In the genomic region with DNA sequence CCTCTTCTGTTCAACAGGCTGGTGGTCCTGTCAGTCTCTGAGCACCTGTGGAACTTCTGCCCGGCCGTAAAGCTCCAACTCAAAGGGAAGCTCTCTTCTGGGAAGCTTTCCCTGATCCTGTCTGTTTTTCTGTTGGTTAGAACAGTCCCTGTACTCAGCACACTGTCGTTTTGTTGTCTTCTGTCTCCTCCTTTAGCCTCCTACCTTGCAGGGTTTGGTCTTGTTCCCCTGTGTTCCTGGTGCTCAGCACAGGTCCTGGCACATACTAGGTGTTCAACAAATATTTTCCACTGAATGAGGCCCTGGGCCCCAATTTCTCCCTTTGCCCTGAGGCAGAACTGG, we compare ENCODE assay signal across 9 cellular contexts. TPM values are rescaled to one million over a fixed set of nuclear protein-coding genes. Genes with fewer than 3 reads are reported as not detected.
DNase-seq lines count a peak whose midpoint lies in the region; ATAC-seq and TF ChIP-seq lines count a peak whose summit lies in the region.
"Had no signal": no experiment of that assay in that cellular context is flagged by ENCODE, and none has a peak within 500 bp of the region (broad histone marks: within the 10 kb centered on the region; RNA-seq: fewer than 3 reads in every experiment).

No MANE protein-coding gene starts in this region.

- DNase-seq in HFFc6 (no peak), skeletal muscle cell (ENCODE audit: low read depth) (no peak), globus pallidus (ENCODE audit: low spot score) (no peak), UCSD-AML1 (lab: John Stamatoyannopoulos, UW; ENCODE audit: unreplicated experiment) (no peak), RPMI8226 (no peak)
- DNase-seq in activated CD8-positive, alpha-beta T cell treated with anti-CD3 and anti-CD28 coated beads, Interleukin-2, amount 10 ng/mL, durations not matched to agents 7 days and 5 days, result no peak
- DNase-seq: GM23248 had no signal

- peak overlapping the region; percentile 61 for H3K4me3 ChIP-seq in iPS-15b (ENCODE audit: low read depth, low read length)
- peak overlapping the region; percentile 34 for H3K4me3 ChIP-seq in skeletal muscle cell (ENCODE audit: low read depth, low read length)

- H3K4me1 ChIP-seq in iPS-15b (ENCODE audit: control insufficient read depth, insufficient read depth, low read length), result no peaks in the 10 kb centered on the region

- CTCF ChIA-PET in activated CD8-positive, alpha-beta T cell treated with anti-CD3 and anti-CD28 coated beads, Interleukin-2, amount 10 ng/mL, durations not matched to agents 7 days and 5 days (lab: Charles Lee), result interaction anchor here (0.9 kb wide), 1 partner anchor 9 kb away, joined by 3 read pairs; no protein-coding TSS in a partner anchor

- peak overlapping the region; percentile 62 for H3K9ac ChIP-seq in iPS-15b (ENCODE audit: low read depth, low read length)
- H3K9ac ChIP-seq: GM23248 had no signal

- peaks cover 2% of the 10 kb centered on the region for H3K36me3 ChIP-seq in iPS-15b (ENCODE audit: control insufficient read depth, insufficient read depth, low read length)

- no peaks in the 10 kb centered on the region for H3K27me3 ChIP-seq in iPS-15b (ENCODE audit: control insufficient read depth, insufficient read depth, low read length)

- POLR2A ChIA-PET in activated CD8-positive, alpha-beta T cell treated with anti-CD3 and anti-CD28 coated beads, Interleukin-2, amount 10 ng/mL, durations not matched to agents 7 days and 5 days (lab: Charles Lee), result no interaction called here

- peak; percentile 12 for ATAC-seq in activated CD8-positive, alpha-beta T cell treated with anti-CD3 and anti-CD28 coated beads, Interleukin-2, amount 10 ng/mL, durations not matched to agents 7 days and 5 days

- peaks cover 31% of the 10 kb centered on the region for H3K4me1 Mint-ChIP-seq in HFFc6 (ENCODE audit: low read depth)
- H3K4me1 Mint-ChIP-seq in activated CD8-positive, alpha-beta T cell treated with anti-CD3 and anti-CD28 coated beads, Interleukin-2, amount 10 ng/mL, durations not matched to agents 7 days and 5 days (ENCODE audit: low read depth), result peaks cover 11% of the 10 kb centered on the region

- no peak for TF ChIP-seq CTCF in HFFc6 (IDR thresholded peaks at IDR 0.05)

- H3K27me3 Mint-ChIP-seq in HFFc6 (ENCODE audit: insufficient read depth), result peaks cover 14% of the 10 kb centered on the region
- H3K27me3 Mint-ChIP-seq in activated CD8-positive, alpha-beta T cell treated with anti-CD3 and anti-CD28 coated beads, Interleukin-2, amount 10 ng/mL, durations not matched to agents 7 days and 5 days (ENCODE audit: low read depth), result peaks cover 48% of the 10 kb centered on the region

- H3K9me3 Mint-ChIP-seq in HFFc6, result peaks cover 10% of the 10 kb centered on the region
- no peaks in the 10 kb centered on the region for H3K9me3 Mint-ChIP-seq in activated CD8-positive, alpha-beta T cell treated with anti-CD3 and anti-CD28 coated beads, Interleukin-2, amount 10 ng/mL, durations not matched to agents 7 days and 5 days (ENCODE audit: insufficient read depth)

- H3K36me3 Mint-ChIP-seq in HFFc6 (ENCODE audit: low read depth), result peaks cover 9% of the 10 kb centered on the region; the same call in 1 of the 2 replicates
- H3K36me3 Mint-ChIP-seq in activated CD8-positive, alpha-beta T cell treated with anti-CD3 and anti-CD28 coated beads, Interleukin-2, amount 10 ng/mL, durations not matched to agents 7 days and 5 days (ENCODE audit: low read depth), result peaks cover 2% of the 10 kb centered on the region

- H3K4me3 Mint-ChIP-seq in HFFc6, result peak overlapping the region; percentile 60
- H3K4me3 Mint-ChIP-seq in activated CD8-positive, alpha-beta T cell treated with anti-CD3 and anti-CD28 coated beads, Interleukin-2, amount 10 ng/mL, durations not matched to agents 7 days and 5 days, result peak overlapping the region; percentile 44

- H3K9me3 ChIP-seq in iPS-15b (ENCODE audit: control insufficient read depth, insufficient read depth, low read length), result no peaks in the 10 kb centered on the region

- peak overlapping the region; percentile 21; the same call in 1 of the 2 replicates for H3K27ac Mint-ChIP-seq in HFFc6
- H3K27ac Mint-ChIP-seq in activated CD8-positive, alpha-beta T cell treated with anti-CD3 and anti-CD28 coated beads, Interleukin-2, amount 10 ng/mL, durations not matched to agents 7 days and 5 days, result no peak overlapping the region

RNA-seq across cellular contexts. Expression of gene KDF1, which starts 0.3 kb away (rescaled TPM):
- total RNA-seq in HFFc6 (2021; fragmentation: NEBNext Ultra II Directional; extraction: Animal tissue kit (Norgen Biotek cat#: 25700)), result not detected
- total RNA-seq in activated CD8-positive, alpha-beta T cell treated with anti-CD3 and anti-CD28 coated beads, Interleukin-2, amount 10 ng/mL, durations not matched to agents 7 days and 5 days, result not detected
- total RNA-seq: GM23248, pulmonary artery endothelial cell had no signal

RNA-seq across cellular contexts. Expression of gene TRNP1, which starts 32.9 kb away (rescaled TPM):
- 100 to 1,000 TPM; 203 to 241 (median 217) TPM for total RNA-seq in HFFc6 (2021; fragmentation: NEBNext Ultra II Directional; extraction: Animal tissue kit (Norgen Biotek cat#: 25700))
- not detected for total RNA-seq in activated CD8-positive, alpha-beta T cell treated with anti-CD3 and anti-CD28 coated beads, Interleukin-2, amount 10 ng/mL, durations not matched to agents 7 days and 5 days

RNA-seq across cellular contexts. Expression of gene NUDC, which starts 39.1 kb away (rescaled TPM):
- total RNA-seq in HFFc6 (2021; fragmentation: NEBNext Ultra II Directional; extraction: Animal tissue kit (Norgen Biotek cat#: 25700)), result 10 to 100 TPM; 69.1 to 92.6 (median 87.6) TPM
- total RNA-seq in activated CD8-positive, alpha-beta T cell treated with anti-CD3 and anti-CD28 coated beads, Interleukin-2, amount 10 ng/mL, durations not matched to agents 7 days and 5 days, result 10 to 100 TPM; 85.1 to 91.2 TPM

RNA-seq across cellular contexts. Expression of gene NR0B2, which starts 46.8 kb away (rescaled TPM):
- not detected for total RNA-seq in HFFc6 (2021; fragmentation: NEBNext Ultra II Directional; extraction: Animal tissue kit (Norgen Biotek cat#: 25700))
- total RNA-seq in activated CD8-positive, alpha-beta T cell treated with anti-CD3 and anti-CD28 coated beads, Interleukin-2, amount 10 ng/mL, durations not matched to agents 7 days and 5 days, result not detected
- total RNA-seq: GM23248, pulmonary artery endothelial cell had no signal

RNA-seq across cellular contexts. Expression of gene TENT5B, which starts 52.1 kb away (rescaled TPM):
- total RNA-seq in HFFc6 (2021; fragmentation: NEBNext Ultra II Directional; extraction: Animal tissue kit (Norgen Biotek cat#: 25700)), result 1 to 10 TPM; 3.1 to 5.5 (median 3.6) TPM
- not detected for total RNA-seq in activated CD8-positive, alpha-beta T cell treated with anti-CD3 and anti-CD28 coated beads, Interleukin-2, amount 10 ng/mL, durations not matched to agents 7 days and 5 days

Comparison
In these comparisons a context has a peak if more than half of its experiments do, and no peak if none do; other contexts are left out.
1. RNA of gene TRNP1, which starts 32.9 kb away (total RNA-seq): 203 to 241 TPM in HFFc6; not detected in activated CD8-positive, alpha-beta T cell treated with anti-CD3 and anti-CD28 coated beads, Interleukin-2, amount 10 ng/mL, durations not matched to agents 7 days and 5 days; every median in the first group is over 100 times any median in the second.